8 cellular contexts compared by ENCODE assay signal in genomic region chrX:12901486-12901885, GRCh38. TPM values are rescaled to one million over a fixed set of nuclear protein-coding genes. Genes with fewer than 3 reads are reported as not detected.
DNase-seq lines count a peak whose midpoint lies in the region; ATAC-seq and TF ChIP-seq lines count a peak whose summit lies in the region.

No MANE protein-coding gene starts in this region.

- H3K4me3 ChIP-seq in epithelial cell of proximal tubule (ENCODE audit: low read depth, low read length) (no peak overlapping the region), stomach (no peak overlapping the region)

- DNase-seq in COLO668 (lab: John Stamatoyannopoulos, UW; ENCODE audit: unreplicated experiment) = peak; percentile 52
- peak; percentile 52 for DNase-seq in H9
- DNase-seq in NCI-H82 (lab: John Stamatoyannopoulos, UW) = peak; percentile 68
- peak; percentile 78 for DNase-seq in activated CD8-positive, alpha-beta memory T cell treated with anti-CD3 and anti-CD28 coated beads, Interleukin-2, amount 50 U/mL, for 48 hours
- no peak for DNase-seq in epithelial cell of proximal tubule (ENCODE audit: low read depth)
- peak; percentile 59 for DNase-seq in nephron progenitor cell
- DNase-seq in stomach = peak; percentile 73

- no peak overlapping the region for H4K91ac ChIP-seq in H9 (ENCODE audit: insufficient read length, low read depth, low read length)

- H3K4me2 ChIP-seq in H9 (ENCODE audit: insufficient read depth, insufficient read length, low read length) = no peak overlapping the region

- no peaks in the 10 kb centered on the region for H3K4me1 ChIP-seq in H9 (ENCODE audit: insufficient read depth, low read length)
- peaks cover 0 to 7% (median 0%) of the 10 kb centered on the region in 4 donors for H3K4me1 ChIP-seq in stomach

- no peak overlapping the region for H2BK20ac ChIP-seq in H9 (ENCODE audit: low read depth, low read length, poor library complexity, severe bottlenecking)

- no peak overlapping the region for H3K4ac ChIP-seq in H9 (ENCODE audit: low read depth, low read length)

- H2BK12ac ChIP-seq in H9 (ENCODE audit: insufficient read length, low read depth, low read length) = no peak overlapping the region

- H4K5ac ChIP-seq in H9 (ENCODE audit: insufficient read length, low read depth, low read length) = no peak overlapping the region

- H3K9me3 ChIP-seq in H9 (ENCODE audit: control insufficient read depth, low read depth, low read length) = no peaks in the 10 kb centered on the region
- H3K9me3 ChIP-seq in stomach = no peaks in the 10 kb centered on the region

- no peaks in the 10 kb centered on the region for H3K79me1 ChIP-seq in H9 (ENCODE audit: insufficient read depth, low read depth, low read length, poor library complexity, severe bottlenecking)

- H3K9me3 Mint-ChIP-seq in H9 (peaks cover 65 to 68% of the 10 kb centered on the region in 2 experiments), nephron progenitor cell (peaks cover 41% of the 10 kb centered on the region)

- H3K14ac ChIP-seq in H9 (ENCODE audit: insufficient read depth, low read length) = no peak overlapping the region

- H3K27ac ChIP-seq in H9 (ENCODE audit: insufficient read length, low read depth, low read length) (no peak overlapping the region), stomach (no peak overlapping the region)

- no peak for TF ChIP-seq EP300 in stomach (IDR thresholded peaks at IDR 0.05)

- no peak overlapping the region for H2BK5ac ChIP-seq in H9 (ENCODE audit: insufficient read length, low read length)

- H3K9ac ChIP-seq in H9 (ENCODE audit: extremely low read depth, insufficient read length, low read length) = no peak overlapping the region

- H3K27me3 Mint-ChIP-seq in H9 (ENCODE audit: low read depth) = peaks cover 3% of the 10 kb centered on the region
- peaks cover 6% of the 10 kb centered on the region for H3K27me3 Mint-ChIP-seq in nephron progenitor cell (ENCODE audit: low read depth, poor library complexity)

- no peak overlapping the region for H2BK120ac ChIP-seq in H9 (ENCODE audit: low read depth, low read length, poor library complexity, severe bottlenecking)

- TF ChIP-seq CTCF in H9 (conservative IDR thresholded peaks at IDR 0.05) = peak; percentile 75
- TF ChIP-seq CTCF in epithelial cell of proximal tubule (conservative IDR thresholded peaks at IDR 0.05; ENCODE audit: low read depth, low read length) = peak; percentile 61
- TF ChIP-seq CTCF in nephron progenitor cell (IDR thresholded peaks at IDR 0.05) = peak; percentile 61
- TF ChIP-seq CTCF in stomach (IDR thresholded peaks at IDR 0.05) = peak in 4 of 7 experiments; percentile 35 to 71 (median 44)

- TF ChIP-seq POLR2A in stomach (IDR thresholded peaks at IDR 0.05) = no peak

- H3T11ph ChIP-seq in H9 (ENCODE audit: low read length) = no peak overlapping the region

- no CpG with 5 or more reads among the region's 10 CpGs for WGBS in H9 (ENCODE audit: extremely low coverage, insufficient read length, low lambda C conversion rate)
- WGBS in stomach, 5 donors = 7 to 18% (median 15%) methylated on average over 8 to 10 of the region's 10 CpGs

- no peaks in the 10 kb centered on the region for H4K20me1 ChIP-seq in H9 (ENCODE audit: control insufficient read depth, insufficient read depth, insufficient read length)

- H3K4me1 Mint-ChIP-seq in H9 (peaks cover 12 to 17% of the 10 kb centered on the region in 2 experiments), nephron progenitor cell (no peaks in the 10 kb centered on the region)

- H2AFZ ChIP-seq in H9 (ENCODE audit: low read length) = no peak overlapping the region

- H3K27me3 ChIP-seq in H9 (ENCODE audit: insufficient read depth, low read length) (no peaks in the 10 kb centered on the region), stomach (no peaks in the 10 kb centered on the region)

- ATAC-seq in HG03565 (IDR thresholded peaks at IDR 0.05; ENCODE audit: unreplicated experiment) = no peak

- no peak overlapping the region for H3K18ac ChIP-seq in H9 (ENCODE audit: insufficient read length, low read depth, low read length)

- H2BK15ac ChIP-seq in H9 (ENCODE audit: low read depth, low read length) = no peak overlapping the region

- intact Hi-C loops in stomach (cut with DNase I; ENCODE audit: low total_unique reads) = no loop called here

- H3K36me3 Mint-ChIP-seq in H9 (ENCODE audit: insufficient read depth in 1 of 3, low read depth in 3 of 3) = peaks cover 0 to 7% (median 0%) of the 10 kb centered on the region in 3 experiments; a peak in 2 of 7 replicates
- no peaks in the 10 kb centered on the region for H3K36me3 Mint-ChIP-seq in nephron progenitor cell (ENCODE audit: low read depth)

- no peak overlapping the region for H3K56ac ChIP-seq in H9 (ENCODE audit: insufficient read length, low read depth, low read length)

- no peaks in the 10 kb centered on the region for H3K36me3 ChIP-seq in stomach

- H4K8ac ChIP-seq in H9 (replicated peaks; ENCODE audit: insufficient read length, low read depth, low read length) = no peak overlapping the region

- H2AK5ac ChIP-seq in H9 (ENCODE audit: insufficient read length, low read length) = no peak overlapping the region

- H3K4me3 Mint-ChIP-seq in H9 = no peak overlapping the region
- H3K4me3 Mint-ChIP-seq in nephron progenitor cell = no peak overlapping the region

- H3K27ac Mint-ChIP-seq in H9 = no peak overlapping the region; a peak in 1 of 7 replicates
- H3K27ac Mint-ChIP-seq in nephron progenitor cell = no peak overlapping the region

- H3K79me2 ChIP-seq in H9 (ENCODE audit: insufficient read depth, low read length) = no peaks in the 10 kb centered on the region

- no peak overlapping the region for H3K23ac ChIP-seq in H9 (ENCODE audit: insufficient read length, low read depth, low read length)

- no peaks in the 10 kb centered on the region for H3K23me2 ChIP-seq in H9 (ENCODE audit: insufficient read length, low read depth, low read length, poor library complexity, severe bottlenecking)

RNA-seq across cellular contexts. Expression of gene TLR8, which starts 4.9 kb away (rescaled TPM):
- total RNA-seq in H9 (2021) = not detected in 2 replicates
- total RNA-seq in epithelial cell of proximal tubule = not detected in 2 replicates
- total RNA-seq in stomach = 1 to 10 TPM in 3 of 5 donors, not detected in 2; 1.5 to 4.0 (median 1.7) TPM
- under 1 TPM in 2 of 3 donors, not detected in 1; 0.13 to 0.31 TPM for polyA plus RNA-seq in stomach

RNA-seq across cellular contexts. Expression of gene TLR7, which starts 34.6 kb away (rescaled TPM):
- total RNA-seq in H9 (2021) = not detected in 2 replicates
- total RNA-seq in epithelial cell of proximal tubule = not detected in 2 replicates
- 1 to 10 TPM in 1 of 5 donors, under 1 TPM in 2, not detected in 2; 0.55 to 1.2 (median 0.87) TPM for total RNA-seq in stomach
- under 1 TPM; 0.08 to 0.31 (median 0.12) TPM for polyA plus RNA-seq in stomach
